Comparison of ENCODE assay signal across 17 cellular contexts in genomic region chr4:141788169-141788915, GRCh38.
DNase-seq lines count a peak whose midpoint lies in the region; ATAC-seq, FAIRE-seq and TF ChIP-seq lines count a peak whose summit lies in the region.
"Had no signal": no experiment of that assay in that cellular context is flagged by ENCODE, and none has a peak within 500 bp of the region (broad histone marks: within the 10 kb centered on the region; RNA-seq: fewer than 3 reads in every experiment).

No MANE protein-coding gene starts in this region.

- H3F3A ChIP-seq in GM23248 (ENCODE audit: insufficient read depth) = peaks cover 5% of the 10 kb centered on the region

- no peak overlapping the region for H3K4me2 ChIP-seq in GM23248 (ENCODE audit: unreplicated experiment)

- H3K9ac ChIP-seq in GM23248 = no peak overlapping the region

- H3K9me2 ChIP-seq in GM23248 (ENCODE audit: insufficient read depth) = no peaks in the 10 kb centered on the region

- WGBS in GM23248 (ENCODE audit: low coverage in 1 of 2, low lambda C conversion rate in 2 of 2, missing lambda C conversion rate in 2 of 2), 2 experiments = 58 to 66% methylated on average over 4 of the region's 4 CpGs

- intact Hi-C loops in dorsolateral prefrontal cortex (cut with DNase I) = no loop called here

- H3K9me3 ChIP-seq in GM23248 (ENCODE audit: low read depth) = no peaks in the 10 kb centered on the region

- H4K20me1 ChIP-seq in GM23248 (ENCODE audit: insufficient read depth) = no peaks in the 10 kb centered on the region

- ATAC-seq in foreskin keratinocyte = no peak

- no peaks in the 10 kb centered on the region for H3K79me2 ChIP-seq in GM23248 (ENCODE audit: insufficient read depth)

- H3K36me3 ChIP-seq in GM23248 (ENCODE audit: low read depth) = no peaks in the 10 kb centered on the region

- H3K27me3 ChIP-seq in GM23248 (replicated peaks; ENCODE audit: insufficient read depth) = no peaks in the 10 kb centered on the region
- no peaks in the 10 kb centered on the region for H3K27me3 ChIP-seq in foreskin keratinocyte
- H3K27me3 ChIP-seq in dorsolateral prefrontal cortex = no peaks in the 10 kb centered on the region

- H3K4me1 ChIP-seq in GM23248 (ENCODE audit: insufficient read depth) (peaks cover 12% of the 10 kb centered on the region), foreskin keratinocyte (no peaks in the 10 kb centered on the region)

- TF ChIP-seq CTCF in cardiac fibroblast (IDR thresholded peaks at IDR 0.05; ENCODE audit: low read depth, low read length) (no peak), foreskin keratinocyte (conservative IDR thresholded peaks at IDR 0.05) (no peak), dorsolateral prefrontal cortex (IDR thresholded peaks at IDR 0.05 in 54 of 56, conservative IDR thresholded peaks at IDR 0.05 in 2 of 56; ENCODE audit: low read depth in 1 of 56, partially characterized antibody in 56 of 56) (no peak)

- H3K4me3 ChIP-seq in GM23248 (no peak overlapping the region), cardiac fibroblast (replicated peaks in 1 of 2; ENCODE audit: low read depth in 2 of 2, low read length in 2 of 2) (no peak overlapping the region), dorsolateral prefrontal cortex (no peak overlapping the region)

- H2AFZ ChIP-seq in GM23248 = peak overlapping the region; percentile 49; the same call in 1 of the 2 replicates

- peak; percentile 49 for DNase-seq in GM23248
- DNase-seq in cardiac fibroblast (ENCODE audit: low read depth in 2 of 2) = peak; percentile 51 to 65
- DNase-seq in kidney glomerular epithelial cell (lab: John Stamatoyannopoulos, UW) = peak; percentile 66
- DNase-seq in foreskin keratinocyte = no peak
- no peak for DNase-seq in GM12891 (ENCODE audit: insufficient read length, low spot score)
- DNase-seq in cortex of kidney (lab: John Stamatoyannopoulos, UW) = no peak
- DNase-seq in dorsolateral prefrontal cortex = no peak
- DNase-seq: C1 segment of cervical spinal cord; CD8-positive, alpha-beta memory T cell; H9; Karpas-422; NCI-H1417 treated with DMSO at 0.1 percent for 48 hours; NCI-H2029; OCI-M1; Right ventricle myocardium superior had no signal

- H3K27ac ChIP-seq in GM23248 = peak overlapping the region; percentile 19
- H3K27ac ChIP-seq in foreskin keratinocyte = no peak overlapping the region
- no peak overlapping the region for H3K27ac ChIP-seq in dorsolateral prefrontal cortex

- TF ChIP-seq POLR2A in GM12891 (IDR thresholded peaks at IDR 0.05; ENCODE audit: low read depth, low read length) = no peak

- no peak for FAIRE-seq in GM12891 (lab: Jason Lieb, UNC)
- FAIRE-seq: D721Med, HTR-8/SVneo had no signal

- in situ Hi-C loops in GM23248 (cut with MboI) = no loop called here

TF ChIP-seq in GM12891, 5 proteins besides CTCF, POLR2A, EP300 and RAD21:
- TF ChIP-seq TAF1 (IDR thresholded peaks at IDR 0.05; ENCODE audit: low read depth, low read length) (no peak), SPI1 (IDR thresholded peaks at IDR 0.05; ENCODE audit: low read depth, low read length) (no peak), POU2F2 (IDR thresholded peaks at IDR 0.05; ENCODE audit: low read depth, low read length) (no peak), PAX5 (IDR thresholded peaks at IDR 0.05; ENCODE audit: insufficient read depth, low read length, severe bottlenecking) (no peak), POLR2AphosphoS5 (IDR thresholded peaks at IDR 0.05; ENCODE audit: low read depth, low read length) (no peak)

Comparison
In these comparisons a context has a peak if more than half of its experiments do, and no peak if none do; other contexts are left out.
1. DNase-seq: peak in GM23248 (single experiment), cardiac fibroblast (2 of 2) and kidney glomerular epithelial cell (single experiment); none in foreskin keratinocyte (0 of 2), GM12891 (single experiment), cortex of kidney (single experiment) and dorsolateral prefrontal cortex (0 of 10).